In the genomic region with DNA sequence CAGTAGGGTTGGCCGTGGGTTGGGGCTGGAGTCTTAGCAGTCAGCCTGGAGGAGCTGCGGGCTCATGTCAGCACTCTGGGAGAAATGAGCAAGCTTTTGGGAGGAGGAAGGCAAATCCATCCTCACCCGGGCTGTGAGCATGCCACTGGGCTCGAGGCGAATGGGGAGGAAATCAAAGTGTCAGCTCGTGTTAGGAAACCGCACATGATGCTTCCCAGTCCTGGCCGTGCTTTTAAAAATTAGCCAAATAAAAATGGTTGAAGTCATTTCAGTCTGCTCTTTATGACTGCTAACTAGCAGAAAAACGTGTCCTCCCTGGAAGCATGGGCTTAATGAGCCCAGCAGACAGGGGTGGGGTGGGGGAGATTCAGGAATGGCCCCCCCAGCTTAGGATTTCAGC, we compare ENCODE assay signal across 19 cellular contexts.
DNase-seq lines count a peak whose midpoint lies in the region; ATAC-seq and TF ChIP-seq lines count a peak whose summit lies in the region.
"Had no signal": no experiment of that assay in that cellular context is flagged by ENCODE, and none has a peak within 500 bp of the region (broad histone marks: within the 10 kb centered on the region; RNA-seq: fewer than 3 reads in every experiment).

No MANE protein-coding gene starts in this region.

- H3K4me1 ChIP-seq in suprapubic skin = peaks cover 41% of the 10 kb centered on the region
- H3K4me1 ChIP-seq: pancreas had no signal

- TF ChIP-seq CTCF in AG09319 (IDR thresholded peaks at IDR 0.05; ENCODE audit: low read depth, low read length) = no peak
- TF ChIP-seq CTCF in suprapubic skin (IDR thresholded peaks at IDR 0.05) = no peak

- H3K4me3 ChIP-seq in suprapubic skin = no peak overlapping the region
- H3K4me3 ChIP-seq: pancreas, SK-N-MC, skin epidermis had no signal

- no peaks in the 10 kb centered on the region for H3K27me3 Mint-ChIP-seq in naive B cell
- H3K27me3 Mint-ChIP-seq in naive thymus-derived CD8-positive, alpha-beta T cell = no peaks in the 10 kb centered on the region
- H3K27me3 Mint-ChIP-seq: stimulated activated naive B cell treated with anti-CD40 and anti-IgM and Interleukin-4, amounts not matched to agents 10 μg/mL and 1 μg/mL and 100 μg/mL, for 72 hours had no signal

- ATAC-seq in naive B cell (ENCODE audit: low read depth in 2 of 2) = no peak
- no peak for ATAC-seq in naive thymus-derived CD8-positive, alpha-beta T cell
- ATAC-seq in left lobe of liver = no peak
- ATAC-seq: pancreas; stimulated activated naive B cell treated with anti-CD40 and anti-IgM and Interleukin-4, amounts not matched to agents 10 μg/mL and 1 μg/mL and 100 μg/mL, for 72 hours had no signal

- no peak for TF ChIP-seq POLR2A in suprapubic skin (IDR thresholded peaks at IDR 0.05)

- H3K36me3 ChIP-seq in suprapubic skin = no peaks in the 10 kb centered on the region
- H3K36me3 ChIP-seq: pancreas had no signal

- WGBS in suprapubic skin = 81% methylated on average over 9 of the region's 9 CpGs

- POLR2A ChIA-PET in HEK293T (lab: Yijun Ruan, JAX) = no interaction called here
- POLR2A ChIA-PET in naive thymus-derived CD8-positive, alpha-beta T cell (lab: Charles Lee) = no interaction called here

- CTCF ChIA-PET in HEK293T (lab: Yijun Ruan, JAX) = no interaction called here

- H3K27ac ChIP-seq in suprapubic skin = no peak overlapping the region
- H3K27ac ChIP-seq: epithelial cell of prostate, pancreas, SK-N-MC had no signal

- H3K9me3 ChIP-seq in suprapubic skin = no peaks in the 10 kb centered on the region
- H3K9me3 ChIP-seq: pancreas had no signal

- H3K27me3 ChIP-seq in suprapubic skin = no peaks in the 10 kb centered on the region
- H3K27me3 ChIP-seq: pancreas had no signal

- no peak for TF ChIP-seq EP300 in suprapubic skin (IDR thresholded peaks at IDR 0.05)

- peaks cover 21 to 34% (median 30%) of the 10 kb centered on the region in 3 donors for H3K4me1 Mint-ChIP-seq in naive B cell
- H3K4me1 Mint-ChIP-seq in naive thymus-derived CD8-positive, alpha-beta T cell = peaks cover 19 to 21% (median 20%) of the 10 kb centered on the region in 4 donors

- H3K36me3 Mint-ChIP-seq in naive B cell = peaks cover 21 to 28% of the 10 kb centered on the region in 2 donors
- peaks cover 0 to 77% (median 18%) of the 10 kb centered on the region in 3 donors for H3K36me3 Mint-ChIP-seq in naive thymus-derived CD8-positive, alpha-beta T cell

- peaks cover 0 to 2% (median 0%) of the 10 kb centered on the region in 7 donors for H3K9me3 Mint-ChIP-seq in naive B cell
- H3K9me3 Mint-ChIP-seq in naive thymus-derived CD8-positive, alpha-beta T cell = no peaks in the 10 kb centered on the region
- H3K9me3 Mint-ChIP-seq: stimulated activated naive B cell treated with anti-CD40 and anti-IgM and Interleukin-4, amounts not matched to agents 10 μg/mL and 1 μg/mL and 100 μg/mL, for 72 hours had no signal

- peak overlapping the region in 4 of 6 donors; percentile 18 to 83 (median 65) for H3K27ac Mint-ChIP-seq in naive B cell
- H3K27ac Mint-ChIP-seq in naive thymus-derived CD8-positive, alpha-beta T cell = peak overlapping the region in 3 of 10 donors; percentile 19 to 87 (median 25)

- in situ Hi-C loops in G401 (cut with HindIII; ENCODE audit: low sequenced_read_pairs) = no loop called here

- H3K4me3 Mint-ChIP-seq in naive B cell = no peak overlapping the region
- no peak overlapping the region for H3K4me3 Mint-ChIP-seq in naive thymus-derived CD8-positive, alpha-beta T cell

- DNase-seq in AG09319 (ENCODE audit: extremely low read depth, low read depth) = peak; percentile 28
- peak; percentile 30 for DNase-seq in G401 (ENCODE audit: low spot score)
- peak; percentile 10 for DNase-seq in cerebellar cortex (ENCODE audit: low spot score)
- no peak for DNase-seq in naive B cell
- DNase-seq in suprapubic skin (ENCODE audit: low spot score in 2 of 2) = no peak
- no peak for DNase-seq in HEK293T (ENCODE audit: extremely low spot score)
- no peak for DNase-seq in naive thymus-derived CD8-positive, alpha-beta T cell
- no peak for DNase-seq in left lobe of liver (ENCODE audit: low spot score)
- DNase-seq: activated effector memory CD4-positive, alpha-beta T cell treated with Interleukin-2 at 50 U/mL for 16 hours; anterior cingulate cortex; head of caudate nucleus; midbrain; NCI-H1417 treated with DMSO at 0.1 percent for 48 hours; OCI-M1; pancreas; stimulated activated naive B cell treated with anti-CD40 and anti-IgM and Interleukin-4, amounts not matched to agents 10 μg/mL and 1 μg/mL and 100 μg/mL, for 72 hours had no signal

TF ChIP-seq in HEK293T, 16 proteins besides CTCF, POLR2A, EP300 and RAD21:
- TF ChIP-seq ELF4 (IDR thresholded peaks at IDR 0.05) = no peak
- no peak for TF ChIP-seq FOXA1 (IDR thresholded peaks at IDR 0.05)
- TF ChIP-seq, protein P1, sequence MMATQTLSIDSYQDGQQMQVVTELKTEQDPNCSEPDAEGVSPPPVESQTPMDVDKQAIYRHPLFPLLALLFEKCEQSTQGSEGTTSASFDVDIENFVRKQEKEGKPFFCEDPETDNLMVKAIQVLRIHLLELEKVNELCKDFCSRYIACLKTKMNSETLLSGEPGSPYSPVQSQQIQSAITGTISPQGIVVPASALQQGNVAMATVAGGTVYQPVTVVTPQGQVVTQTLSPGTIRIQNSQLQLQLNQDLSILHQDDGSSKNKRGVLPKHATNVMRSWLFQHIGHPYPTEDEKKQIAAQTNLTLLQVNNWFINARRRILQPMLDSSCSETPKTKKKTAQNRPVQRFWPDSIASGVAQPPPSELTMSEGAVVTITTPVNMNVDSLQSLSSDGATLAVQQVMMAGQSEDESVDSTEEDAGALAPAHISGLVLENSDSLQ (IDR thresholded peaks at IDR 0.05) = no peak
- TF ChIP-seq LEF1 (IDR thresholded peaks at IDR 0.05; ENCODE audit: borderline replicate concordance) = no peak
- TF ChIP-seq SP1 (IDR thresholded peaks at IDR 0.05) = no peak
- TF ChIP-seq TARDBP (IDR thresholded peaks at IDR 0.05) = no peak
- TF ChIP-seq L3MBTL2 (conservative IDR thresholded peaks at IDR 0.05) = no peak
- TF ChIP-seq CTBP1 (IDR thresholded peaks at IDR 0.05; ENCODE audit: borderline replicate concordance) = no peak
- no peak for TF ChIP-seq BHLHE40 (IDR thresholded peaks at IDR 0.05; ENCODE audit: borderline replicate concordance)
- no peak for TF ChIP-seq ZNF384 (IDR thresholded peaks at IDR 0.05)
- no peak for TF ChIP-seq HDGF (IDR thresholded peaks at IDR 0.05; ENCODE audit: borderline replicate concordance)
- no peak for TF ChIP-seq FOXK2 (IDR thresholded peaks at IDR 0.05)
- no peak for TF ChIP-seq ARNT (IDR thresholded peaks at IDR 0.05)
- no peak for TF ChIP-seq NFRKB (IDR thresholded peaks at IDR 0.05)
- TF ChIP-seq SUZ12 (IDR thresholded peaks at IDR 0.05) = no peak
- no peak for TF ChIP-seq FOXM1 (IDR thresholded peaks at IDR 0.05; ENCODE audit: borderline replicate concordance)

Comparison
In these comparisons a context has a peak if more than half of its experiments do, and no peak if none do; other contexts are left out.
1. DNase-seq: peak in AG09319 (single experiment), G401 (single experiment) and cerebellar cortex (single experiment); none in naive B cell (single experiment), suprapubic skin (0 of 2), HEK293T (single experiment), naive thymus-derived CD8-positive, alpha-beta T cell (0 of 10) and left lobe of liver (single experiment).